ENCODE assay signal across 20 cellular contexts in the genomic region with DNA sequence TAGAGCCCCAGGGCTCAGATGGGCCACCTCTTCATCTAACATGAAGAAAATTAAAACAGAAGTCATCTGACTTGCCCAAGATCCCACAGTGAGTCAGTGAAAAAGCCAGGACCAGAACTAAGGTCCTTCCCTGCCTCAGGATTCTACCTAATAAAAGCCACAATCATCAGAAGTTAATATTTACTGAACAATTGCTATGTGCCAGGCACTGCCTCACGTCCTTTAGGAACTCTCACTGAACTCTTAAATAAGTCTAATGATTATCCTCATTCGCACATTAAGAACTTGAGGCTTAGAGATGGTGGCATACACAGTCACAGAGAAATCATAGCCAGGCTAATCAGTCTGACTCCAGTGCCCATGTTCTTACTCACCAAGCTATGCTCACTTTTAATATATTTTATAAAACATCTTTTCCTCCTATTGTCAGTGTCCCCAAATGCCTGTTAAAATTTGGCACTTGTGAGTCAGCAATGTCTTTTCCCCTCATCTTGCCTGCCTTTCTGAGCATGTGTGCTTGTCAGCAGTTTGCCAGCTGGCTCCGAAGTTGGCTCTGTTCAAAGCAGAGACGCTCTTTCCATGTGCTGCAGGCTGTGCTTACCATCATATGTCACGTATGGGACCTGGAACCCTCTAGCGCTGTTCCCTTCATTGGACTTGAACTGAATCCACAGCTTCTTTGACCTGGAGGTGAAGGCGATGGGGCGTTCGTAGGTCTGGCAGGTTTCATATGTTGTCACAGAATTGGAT.
"Had no signal": no experiment of that assay in that cellular context is flagged by ENCODE, and none has a peak within 500 bp of the region (broad histone marks: within the 10 kb centered on the region; RNA-seq: fewer than 3 reads in every experiment).

No MANE protein-coding gene starts in this region.

- H3K27ac ChIP-seq: brain microvascular endothelial cell, gastroesophageal sphincter, ovary, stomach, testis, VCaP had no signal

- H3K4me1 ChIP-seq: gastroesophageal sphincter, testis had no signal

- H3K9me3 ChIP-seq: gastroesophageal sphincter, ovary, stomach, testis had no signal

- H3K4me3 ChIP-seq: gastroesophageal sphincter, ovary, stomach, testis had no signal

- H3K9me3 Mint-ChIP-seq: activated naive CD8-positive, alpha-beta T cell treated with anti-CD3 and anti-CD28 coated beads, Interleukin-2, amount 50 U/mL, for 24 hours; activated T-helper 17 cell treated with anti-CD3 and anti-CD28 coated beads, Interleukin-2, amount 50 U/mL, for 72 hours; central memory CD8-positive, alpha-beta T cell; immature natural killer cell; naive thymus-derived CD8-positive, alpha-beta T cell; stimulated activated effector memory CD8-positive, alpha-beta T cell treated with anti-CD3 and anti-CD28 coated beads, Interleukin-12 subunit alpha, Interleukin-12 subunit beta, amount 100 ng/mL, for 72 hours; type B pancreatic cell had no signal

- H3K4me3 Mint-ChIP-seq: activated naive CD8-positive, alpha-beta T cell treated with anti-CD3 and anti-CD28 coated beads, Interleukin-2, amount 50 U/mL, for 24 hours; activated T-helper 17 cell treated with anti-CD3 and anti-CD28 coated beads, Interleukin-2, amount 50 U/mL, for 72 hours; central memory CD8-positive, alpha-beta T cell; immature natural killer cell; naive thymus-derived CD8-positive, alpha-beta T cell; stimulated activated effector memory CD8-positive, alpha-beta T cell treated with anti-CD3 and anti-CD28 coated beads, Interleukin-12 subunit alpha, Interleukin-12 subunit beta, amount 100 ng/mL, for 72 hours; type B pancreatic cell had no signal

- H3K36me3 ChIP-seq: brain microvascular endothelial cell, gastroesophageal sphincter, ovary, stomach had no signal

- H3K4me1 Mint-ChIP-seq: activated naive CD8-positive, alpha-beta T cell treated with anti-CD3 and anti-CD28 coated beads, Interleukin-2, amount 50 U/mL, for 24 hours; central memory CD8-positive, alpha-beta T cell; immature natural killer cell; stimulated activated effector memory CD8-positive, alpha-beta T cell treated with anti-CD3 and anti-CD28 coated beads, Interleukin-12 subunit alpha, Interleukin-12 subunit beta, amount 100 ng/mL, for 72 hours had no signal

- H3K27me3 ChIP-seq: brain microvascular endothelial cell, gastroesophageal sphincter, ovary, stomach, testis had no signal

- ATAC-seq: activated naive CD8-positive, alpha-beta T cell treated with anti-CD3 and anti-CD28 coated beads, Interleukin-2, amount 50 U/mL, for 24 hours; activated T-helper 17 cell treated with anti-CD3 and anti-CD28 coated beads, Interleukin-2, amount 50 U/mL, for 72 hours; esophagus mucosa; gastroesophageal sphincter; naive thymus-derived CD8-positive, alpha-beta T cell; sciatic nerve; stimulated activated effector memory CD8-positive, alpha-beta T cell treated with anti-CD3 and anti-CD28 coated beads, Interleukin-12 subunit alpha, Interleukin-12 subunit beta, amount 100 ng/mL, for 72 hours had no signal

- H3K36me3 Mint-ChIP-seq: immature natural killer cell; naive thymus-derived CD8-positive, alpha-beta T cell; stimulated activated effector memory CD8-positive, alpha-beta T cell treated with anti-CD3 and anti-CD28 coated beads, Interleukin-12 subunit alpha, Interleukin-12 subunit beta, amount 100 ng/mL, for 72 hours; type B pancreatic cell had no signal

- DNase-seq: activated CD4-positive, alpha-beta T cell treated with anti-CD3 and anti-CD28 coated beads, Interleukin-2, amount 50 U/mL, for 48 hours; activated naive CD4-positive, alpha-beta T cell treated with Interleukin-2 at 50 U/mL for 16 hours; activated naive CD8-positive, alpha-beta T cell treated with anti-CD3 and anti-CD28 coated beads, Interleukin-2, amount 50 U/mL, for 24 hours; brain microvascular endothelial cell; effector CD4-positive, alpha-beta T cell; immature natural killer cell; mesenchymal stem cell; naive thymus-derived CD8-positive, alpha-beta T cell; ovary; stimulated activated CD4-positive, alpha-beta T cell treated with anti-CD3 and anti-CD28 coated beads, Interleukin-4, amount 100 ng/mL, for 24 hours; stomach; testis had no signal

- H3K27ac Mint-ChIP-seq: activated naive CD8-positive, alpha-beta T cell treated with anti-CD3 and anti-CD28 coated beads, Interleukin-2, amount 50 U/mL, for 24 hours; activated T-helper 17 cell treated with anti-CD3 and anti-CD28 coated beads, Interleukin-2, amount 50 U/mL, for 72 hours; immature natural killer cell; naive thymus-derived CD8-positive, alpha-beta T cell; stimulated activated effector memory CD8-positive, alpha-beta T cell treated with anti-CD3 and anti-CD28 coated beads, Interleukin-12 subunit alpha, Interleukin-12 subunit beta, amount 100 ng/mL, for 72 hours; type B pancreatic cell had no signal
